Comparison of ENCODE assay signal across 1 cellular context in genomic region chr15:75844629-75845390, GRCh38.
TF ChIP-seq lines count a peak whose summit lies in the region.

No MANE protein-coding gene starts in this region.

TF ChIP-seq in HepG2, 621 proteins besides CTCF, POLR2A, EP300 and RAD21:
- TF ChIP-seq CEBPB (IDR thresholded peaks at IDR 0.05; ENCODE audit: borderline replicate concordance, low read depth, low read length) (no peak), ZNF451 (CRISPR knock-in tag; IDR thresholded peaks at IDR 0.05) (no peak), PBX3 (CRISPR knock-in tag; IDR thresholded peaks at IDR 0.05; ENCODE audit: borderline replicate concordance) (no peak), SNAI1 (CRISPR knock-in tag; IDR thresholded peaks at IDR 0.05; ENCODE audit: borderline replicate concordance) (no peak), ZNF296 (CRISPR knock-in tag; conservative IDR thresholded peaks at IDR 0.05) (no peak), JDP2 (CRISPR knock-in tag; IDR thresholded peaks at IDR 0.05; ENCODE audit: borderline replicate concordance) (no peak), ATRX (CRISPR knock-in tag; IDR thresholded peaks at IDR 0.05; ENCODE audit: borderline replicate concordance) (no peak), RXRB (CRISPR knock-in tag; IDR thresholded peaks at IDR 0.05; ENCODE audit: borderline replicate concordance) (peak; percentile 4; the same call in 1 of the 2 replicates), EED (CRISPR knock-in tag; IDR thresholded peaks at IDR 0.05) (no peak), NBN (conservative IDR thresholded peaks at IDR 0.05) (no peak), FIP1L1 (IDR thresholded peaks at IDR 0.05; ENCODE audit: borderline replicate concordance, insufficient read depth, low read depth, low read length) (no peak), MED1 (CRISPR knock-in tag; IDR thresholded peaks at IDR 0.05) (peak; percentile 3; the same call in 1 of the 2 replicates), HOXA3 (CRISPR knock-in tag; IDR thresholded peaks at IDR 0.05) (no peak), ISL2 (CRISPR knock-in tag; IDR thresholded peaks at IDR 0.05) (no peak), ZNF549 (CRISPR knock-in tag; IDR thresholded peaks at IDR 0.05) (no peak), ZNF674 (CRISPR knock-in tag; IDR thresholded peaks at IDR 0.05; ENCODE audit: low read depth) (no peak)
